ENCODE assay signal across 23 cellular contexts in genomic region chr22:50459443-50460140, GRCh38. TPM values are rescaled to one million over a fixed set of nuclear protein-coding genes. Genes with fewer than 3 reads are reported as not detected.
DNase-seq lines count a peak whose midpoint lies in the region; ATAC-seq, FAIRE-seq and TF ChIP-seq lines count a peak whose summit lies in the region.
"Had no signal": no experiment of that assay in that cellular context is flagged by ENCODE, and none has a peak within 500 bp of the region (broad histone marks: within the 10 kb centered on the region; RNA-seq: fewer than 3 reads in every experiment).

No MANE protein-coding gene starts in this region.

- peaks cover 0 to 74% (median 13%) of the 10 kb centered on the region in 3 donors for H3K36me3 Mint-ChIP-seq in naive thymus-derived CD8-positive, alpha-beta T cell

- H3K79me1 ChIP-seq in trophoblast cell (ENCODE audit: low read length) = no peaks in the 10 kb centered on the region

- H2BK12ac ChIP-seq in trophoblast cell (ENCODE audit: low read length) = no peak overlapping the region

- no peak for TF ChIP-seq POLR2A in K562 (conservative IDR thresholded peaks at IDR 0.05)

- no peak overlapping the region for H2BK120ac ChIP-seq in trophoblast cell (ENCODE audit: insufficient read depth, low read length, poor library complexity)

- ATAC-seq in K562 = no peak
- peak; percentile 27 to 32 for ATAC-seq in naive thymus-derived CD8-positive, alpha-beta T cell
- ATAC-seq: activated CD4-positive, CD25-positive, alpha-beta regulatory T cell treated with anti-CD3 and anti-CD28 coated beads, Interleukin-2, amount 50 U/mL, for 24 hours; activated naive CD8-positive, alpha-beta T cell treated with anti-CD3 and anti-CD28 coated beads, Interleukin-2, amount 50 U/mL, for 24 hours; body of pancreas had no signal

- H3K9me3 ChIP-seq in K562 (replicated peaks; ENCODE audit: control insufficient read depth, insufficient read depth, low read depth, low read length) = no peaks in the 10 kb centered on the region
- peaks cover 2% of the 10 kb centered on the region for H3K9me3 ChIP-seq in trophoblast cell (ENCODE audit: insufficient read depth, low read depth, low read length)
- H3K9me3 ChIP-seq: body of pancreas had no signal

- H3K36me3 ChIP-seq in K562 (ENCODE audit: control insufficient read depth, insufficient read depth, low read length) (peaks cover 57% of the 10 kb centered on the region; the same call in 1 of the 3 replicates), trophoblast cell (ENCODE audit: control insufficient read depth in 1 of 2, insufficient read depth in 2 of 2, low read length in 2 of 2) (peaks cover 95 to 96% of the 10 kb centered on the region in 2 experiments)

- no peaks in the 10 kb centered on the region for H3K9me1 ChIP-seq in K562 (ENCODE audit: control insufficient read depth, insufficient read depth, low read length)

- H3K4me1 ChIP-seq in K562 (replicated peaks in 1 of 2; ENCODE audit: control insufficient read depth in 2 of 2, insufficient read depth in 2 of 2, low read length in 2 of 2) (peaks cover 0 to 4% of the 10 kb centered on the region in 2 experiments; a peak in 1 of 5 replicates), trophoblast cell (ENCODE audit: control insufficient read depth in 1 of 2, insufficient read depth in 2 of 2, low read length in 2 of 2) (no peaks in the 10 kb centered on the region)
- H3K4me1 ChIP-seq: body of pancreas had no signal

- H3K79me2 ChIP-seq in K562 (ENCODE audit: control insufficient read depth, insufficient read depth, low read length) (no peaks in the 10 kb centered on the region), trophoblast cell (ENCODE audit: control insufficient read depth, insufficient read depth, low read length, poor library complexity) (no peaks in the 10 kb centered on the region)

- no peak for FAIRE-seq in K562 (lab: Jason Lieb, UNC)
- FAIRE-seq: colon had no signal

- no peaks in the 10 kb centered on the region for H3K9me3 Mint-ChIP-seq in naive thymus-derived CD8-positive, alpha-beta T cell
- H3K9me3 Mint-ChIP-seq: activated CD4-positive, alpha-beta memory T cell treated with anti-CD3 and anti-CD28 coated beads, Interleukin-2, amount 10 ng/mL, durations not matched to agents 7 days and 5 days; activated naive CD8-positive, alpha-beta T cell treated with anti-CD3 and anti-CD28 coated beads, Interleukin-2, amount 50 U/mL, for 24 hours; CD8-positive, alpha-beta memory T cell had no signal

- H3K18ac ChIP-seq in trophoblast cell (ENCODE audit: low read length) = no peak overlapping the region

- intact Hi-C loops in K562 (cut with micrococcal nuclease) = no loop called here

- H2AFZ ChIP-seq in K562 (ENCODE audit: low read depth, low read length) = no peak overlapping the region
- no peak overlapping the region for H2AFZ ChIP-seq in trophoblast cell (ENCODE audit: insufficient read depth, low read length, poor library complexity)
- H2AFZ ChIP-seq: GM23248 had no signal

- POLR2A ChIA-PET in K562 (lab: Yijun Ruan, JAX) = interaction anchor here (0.6 to 0.7 kb wide), 2 partner anchors 10 to 25 kb away, joined by 3 read pairs; no protein-coding TSS in a partner anchor
- POLR2A ChIA-PET in naive thymus-derived CD8-positive, alpha-beta T cell (lab: Charles Lee) = interaction anchor here (0.9 to 1.1 kb wide), 2 partner anchors 11 to 14 kb away, joined by 3 to 5 read pairs; no protein-coding TSS in a partner anchor

- H3K4me1 Mint-ChIP-seq in naive thymus-derived CD8-positive, alpha-beta T cell = peaks cover 0 to 10% (median 8%) of the 10 kb centered on the region in 4 donors
- H3K4me1 Mint-ChIP-seq: activated CD4-positive, alpha-beta memory T cell treated with anti-CD3 and anti-CD28 coated beads, Interleukin-2, amount 10 ng/mL, durations not matched to agents 7 days and 5 days; activated naive CD8-positive, alpha-beta T cell treated with anti-CD3 and anti-CD28 coated beads, Interleukin-2, amount 50 U/mL, for 24 hours; CD8-positive, alpha-beta memory T cell had no signal

- H3K27ac ChIP-seq in K562 (ENCODE audit: extremely low read depth, low read depth, low read length) (no peak overlapping the region), trophoblast cell (ENCODE audit: low read depth, low read length) (no peak overlapping the region)
- H3K27ac ChIP-seq: body of pancreas, GM23248 had no signal

- DNase-seq in GM13976 (ENCODE audit: low spot score) (no peak), K562 (ENCODE audit: extremely low read depth in 1 of 4, low spot score in 3 of 4) (no peak), trophoblast cell (no peak), dermis blood vessel endothelial cell (no peak)
- DNase-seq in naive thymus-derived CD8-positive, alpha-beta T cell = no peak
- DNase-seq: activated CD4-positive, alpha-beta memory T cell treated with anti-CD3 and anti-CD28 coated beads, Interleukin-2, amount 10 ng/mL, durations not matched to agents 7 days and 5 days; activated effector memory CD4-positive, alpha-beta T cell treated with Interleukin-2 at 50 U/mL for 16 hours; activated naive CD8-positive, alpha-beta T cell treated with anti-CD3 and anti-CD28 coated beads, Interleukin-2, amount 50 U/mL, for 24 hours; body of pancreas; CD8-positive, alpha-beta memory T cell; GM23248; Kasumi-1; mammary epithelial cell; NCI-H187; NCI-H748 treated with DMSO at 0.1 percent for 48 hours; Right ventricle myocardium superior; stimulated activated CD4-positive, alpha-beta T cell treated with anti-CD3 and anti-CD28 coated beads, Interleukin-4, amount 100 ng/mL, for 24 hours; stimulated activated naive CD4-positive, alpha-beta T cell treated with Interleukin-2 at 50 U/mL for 16 hours; SW 1271 had no signal

- no peaks in the 10 kb centered on the region for H3K27me3 Mint-ChIP-seq in naive thymus-derived CD8-positive, alpha-beta T cell
- H3K27me3 Mint-ChIP-seq: activated CD4-positive, alpha-beta memory T cell treated with anti-CD3 and anti-CD28 coated beads, Interleukin-2, amount 10 ng/mL, durations not matched to agents 7 days and 5 days; activated naive CD8-positive, alpha-beta T cell treated with anti-CD3 and anti-CD28 coated beads, Interleukin-2, amount 50 U/mL, for 24 hours; CD8-positive, alpha-beta memory T cell had no signal

- H4K12ac ChIP-seq in trophoblast cell (ENCODE audit: low read depth, low read length) = no peak overlapping the region

- TF ChIP-seq RAD21 in K562 (CRISPR knock-in tag; conservative IDR thresholded peaks at IDR 0.05 in 1 of 2, IDR thresholded peaks at IDR 0.05 in 1 of 2) = no peak

- BruUV-seq in K562 (replicated peaks; lab: Mats Ljungman, UMichigan) = TSS peak; percentile 36

- H3K4ac ChIP-seq in trophoblast cell (ENCODE audit: low read depth, low read length) = no peak overlapping the region

- no peak overlapping the region for H3K14ac ChIP-seq in trophoblast cell (ENCODE audit: low read length)

- H3K27me3 ChIP-seq in K562 (ENCODE audit: control insufficient read depth in 2 of 2, insufficient read depth in 2 of 2, low read length in 2 of 2) (no peaks in the 10 kb centered on the region), trophoblast cell (ENCODE audit: insufficient read depth, low read length) (no peaks in the 10 kb centered on the region)
- H3K27me3 ChIP-seq: body of pancreas had no signal

- no peak overlapping the region for H4K8ac ChIP-seq in trophoblast cell (ENCODE audit: low read depth, low read length)

- peak overlapping the region in 1 of 10 donors; percentile 16 for H3K27ac Mint-ChIP-seq in naive thymus-derived CD8-positive, alpha-beta T cell
- H3K27ac Mint-ChIP-seq: activated CD4-positive, alpha-beta memory T cell treated with anti-CD3 and anti-CD28 coated beads, Interleukin-2, amount 10 ng/mL, durations not matched to agents 7 days and 5 days; activated naive CD8-positive, alpha-beta T cell treated with anti-CD3 and anti-CD28 coated beads, Interleukin-2, amount 50 U/mL, for 24 hours had no signal

- no peak overlapping the region for H3K4me3 Mint-ChIP-seq in naive thymus-derived CD8-positive, alpha-beta T cell
- H3K4me3 Mint-ChIP-seq: activated CD4-positive, alpha-beta memory T cell treated with anti-CD3 and anti-CD28 coated beads, Interleukin-2, amount 10 ng/mL, durations not matched to agents 7 days and 5 days; activated naive CD8-positive, alpha-beta T cell treated with anti-CD3 and anti-CD28 coated beads, Interleukin-2, amount 50 U/mL, for 24 hours had no signal

- in situ Hi-C loops in GM13976 (cut with MboI; ENCODE audit: low sequenced_read_pairs, unreplicated experiment) = no loop called here
- in situ Hi-C loops in K562 (cut with MboI) = no loop called here

- no peak overlapping the region for H2AK5ac ChIP-seq in trophoblast cell (ENCODE audit: low read length)

- no peak overlapping the region for H3K4me2 ChIP-seq in K562 (ENCODE audit: insufficient read depth, low read length)
- no peak overlapping the region for H3K4me2 ChIP-seq in trophoblast cell (ENCODE audit: low read length)
- H3K4me2 ChIP-seq: smooth muscle cell had no signal

- TF ChIP-seq EP300 in K562 (IDR thresholded peaks at IDR 0.05; ENCODE audit: low read length) = no peak

- no peak overlapping the region for H2BK5ac ChIP-seq in trophoblast cell (ENCODE audit: low read depth, low read length, poor library complexity)

- TF ChIP-seq CTCF in GM13976 (IDR thresholded peaks at IDR 0.05; ENCODE audit: borderline replicate concordance, control extremely low read depth, extremely low read depth, insufficient read depth, missing control alignments) (peak; percentile 6), K562 (IDR thresholded peaks at IDR 0.05 in 2 of 3, conservative IDR thresholded peaks at IDR 0.05 in 1 of 3; ENCODE audit: insufficient read depth in 2 of 3, low read depth in 1 of 3, low read length in 3 of 3) (no peak)

- no peak overlapping the region for H3K23ac ChIP-seq in trophoblast cell (ENCODE audit: low read length)

- no peaks in the 10 kb centered on the region for H4K20me1 ChIP-seq in K562 (replicated peaks; ENCODE audit: control insufficient read depth, insufficient read depth, low read length)

- H3K9ac ChIP-seq in K562 (ENCODE audit: insufficient read depth in 1 of 2, low read depth in 2 of 2, low read length in 2 of 2) (no peak overlapping the region), trophoblast cell (ENCODE audit: low read length) (no peak overlapping the region)
- H3K9ac ChIP-seq: GM23248 had no signal

- WGBS in K562 (ENCODE audit: insufficient coverage, low coverage, missing lambda C conversion rate) = 97% methylated on average over 5 of the region's 43 CpGs
- no CpG with 5 or more reads among the region's 43 CpGs for WGBS in trophoblast cell (ENCODE audit: extremely low coverage, insufficient coverage, insufficient read length)

- H4K91ac ChIP-seq in trophoblast cell (ENCODE audit: low read depth, low read length) = no peak overlapping the region

- CTCF ChIA-PET in K562 (lab: Yijun Ruan, JAX; ENCODE audit: low intra/inter-chr PET ratio) = no interaction called here

- H3K4me3 ChIP-seq in K562 = no peak overlapping the region
- no peak overlapping the region for H3K4me3 ChIP-seq in trophoblast cell (ENCODE audit: low read depth, low read length)
- H3K4me3 ChIP-seq: body of pancreas, GM23248, smooth muscle cell had no signal

RNA-seq across cellular contexts. Expression of gene SBF1, which starts 15.2 kb away (rescaled TPM):
- total RNA-seq in K562 (2011; cell fraction: chromatin; rRNA removed; ENCODE audit: low replicate concordance) = 101 and 307 TPM in 2 replicates
- 152 and 193 TPM in 2 replicates for total RNA-seq in K562 (2011; cell fraction: nucleolus; rRNA removed)
- 127 and 140 TPM in 2 replicates for total RNA-seq in K562 (2011; cell fraction: nucleoplasm; rRNA removed)
- total RNA-seq in K562 (2014; rRNA removed) = 26.9 and 36.8 TPM in 2 replicates
- total RNA-seq in K562 (2014; rRNA removed; fragmentation: Illumina TruSeq; extraction: Trizol) = 2.9 and 5.3 TPM in 2 replicates
- 14.9 and 16.1 TPM in 2 replicates for total RNA-seq in K562 (2015; rRNA removed; fragmentation: Illumina TruSeq; extraction: Trizol)
- 47.3 and 50.4 TPM in 2 replicates for total RNA-seq in K562 (2021)
- polyA plus RNA-seq in K562 (2011; rRNA removed) = 11.4 and 16.7 TPM in 2 replicates
- polyA plus RNA-seq in K562 (2011; cell fraction: cytosol; rRNA removed) = 15.1 and 27.2 TPM in 2 replicates
- 117 and 136 TPM in 2 replicates for polyA plus RNA-seq in K562 (2011; cell fraction: nucleus; rRNA removed)
- polyA plus RNA-seq in K562 (2012) = 21.3 and 38.3 TPM in 2 replicates
- polyA plus RNA-seq in K562 (2014; fragmentation: Illumina TruSeq; extraction: Trizol) = 6.7 and 15.5 TPM in 2 replicates
- under 1 TPM; 0.44 to 0.55 TPM for polyA plus RNA-seq in K562 (2014; fragmentation: Nextera tagmentation; extraction: Ambion mirVana)
- 22.3 and 24.3 TPM in 2 replicates for polyA plus RNA-seq in K562 (2014; rRNA removed)
- 9.9 and 19.7 TPM in 2 replicates for polyA minus RNA-seq in K562 (2011; rRNA and poly(A)+ RNA removed)
- 27.2 and 27.4 TPM in 2 replicates for polyA minus RNA-seq in K562 (2011; cell fraction: cytosol; rRNA and poly(A)+ RNA removed)
- polyA minus RNA-seq in K562 (2011; cell fraction: nucleus; rRNA and poly(A)+ RNA removed) = 51.2 and 58.9 TPM in 2 replicates
- total RNA-seq in naive thymus-derived CD8-positive, alpha-beta T cell = 100 to 1,000 TPM; 221 to 222 TPM
- polyA plus RNA-seq in naive thymus-derived CD8-positive, alpha-beta T cell = 10 to 100 TPM; 17.1 to 37.4 (median 17.6) TPM
- 44.3 and 46.1 TPM in 2 replicates for polyA plus RNA-seq in trophoblast cell (2013)
- total RNA-seq in dermis blood vessel endothelial cell = 50.0 and 62.1 TPM in 2 replicates

RNA-seq across cellular contexts. Expression of gene ADM2, which starts 21.8 kb away (rescaled TPM):
- total RNA-seq in K562 (2011; cell fraction: chromatin; rRNA removed; ENCODE audit: low replicate concordance) = 2.7 and 6.7 TPM in 2 replicates
- total RNA-seq in K562 (2011; cell fraction: nucleolus; rRNA removed) = 7.2 and 7.8 TPM in 2 replicates
- total RNA-seq in K562 (2011; cell fraction: nucleoplasm; rRNA removed) = 3.7 and 4.7 TPM in 2 replicates
- total RNA-seq in K562 (2014; rRNA removed) (1.5 and 1.8 TPM in 2 replicates), K562 (2014; rRNA removed; fragmentation: Illumina TruSeq; extraction: Trizol) (0.33 and 0.41 TPM in 2 replicates), K562 (2015; rRNA removed; fragmentation: Illumina TruSeq; extraction: Trizol) (0.08 and 0.11 TPM in 2 replicates), K562 (2021) (3.4 and 5.1 TPM in 2 replicates), dermis blood vessel endothelial cell (0.34 and 0.60 TPM in 2 replicates)
- polyA plus RNA-seq in K562 (2011; rRNA removed) (0.38 and 1.1 TPM in 2 replicates), K562 (2014; fragmentation: Illumina TruSeq; extraction: Trizol) (1.7 and 2.9 TPM in 2 replicates), K562 (2014; fragmentation: Nextera tagmentation; extraction: Ambion mirVana) (under 1 TPM; 0.22 to 0.31 TPM), K562 (2014; rRNA removed) (1.3 and 2.2 TPM in 2 replicates)
- 0.69 and 0.74 TPM in 2 replicates for polyA plus RNA-seq in K562 (2011; cell fraction: cytosol; rRNA removed)
- polyA plus RNA-seq in K562 (2011; cell fraction: nucleus; rRNA removed) = 1.0 and 1.2 TPM in 2 replicates
- polyA plus RNA-seq in K562 (2012) = 1.1 and 19.5 TPM in 2 replicates
- polyA minus RNA-seq in K562 (2011; rRNA and poly(A)+ RNA removed) = 0.39 and 0.60 TPM in 2 replicates
- polyA minus RNA-seq in K562 (2011; cell fraction: cytosol; rRNA and poly(A)+ RNA removed) = 0.48 and 1.1 TPM in 2 replicates
- 1.5 and 2.6 TPM in 2 replicates for polyA minus RNA-seq in K562 (2011; cell fraction: nucleus; rRNA and poly(A)+ RNA removed)
- 1 to 10 TPM; 7.7 to 8.2 TPM for total RNA-seq in naive thymus-derived CD8-positive, alpha-beta T cell
- polyA plus RNA-seq in naive thymus-derived CD8-positive, alpha-beta T cell = under 1 TPM; 0.08 to 0.52 (median 0.21) TPM
- polyA plus RNA-seq in trophoblast cell (2013) = 17.0 and 17.8 TPM in 2 replicates
- total RNA-seq: Right ventricle myocardium superior had no signal

RNA-seq across cellular contexts. Expression of gene MIOX, which starts 27.1 kb away (rescaled TPM):
- 0.46 TPM in 1 of 2 replicates, not detected in the other for total RNA-seq in K562 (2011; cell fraction: chromatin; rRNA removed; ENCODE audit: low replicate concordance)
- total RNA-seq in K562 (2011; cell fraction: nucleolus; rRNA removed) = 0.39 TPM in 1 of 2 replicates, not detected in the other
- total RNA-seq in K562 (2011; cell fraction: nucleoplasm; rRNA removed) = 0.59 TPM in 1 of 2 replicates, not detected in the other
- not detected in 2 replicates for total RNA-seq in K562 (2014; rRNA removed)
- total RNA-seq in K562 (2014; rRNA removed; fragmentation: Illumina TruSeq; extraction: Trizol) = not detected in 2 replicates
- total RNA-seq in K562 (2015; rRNA removed; fragmentation: Illumina TruSeq; extraction: Trizol) = not detected in 2 replicates
- not detected in 2 replicates for total RNA-seq in K562 (2021)
- 0.08 TPM in 2 replicates for polyA plus RNA-seq in K562 (2011; rRNA removed)
- polyA plus RNA-seq in K562 (2011; cell fraction: cytosol; rRNA removed) = 0.10 TPM in 1 of 2 replicates, not detected in the other
- polyA plus RNA-seq in K562 (2011; cell fraction: nucleus; rRNA removed) = 0.35 and 0.81 TPM in 2 replicates
- polyA plus RNA-seq in K562 (2012) = 0.04 and 0.80 TPM in 2 replicates
- not detected in 2 replicates for polyA plus RNA-seq in K562 (2014; fragmentation: Illumina TruSeq; extraction: Trizol)
- polyA plus RNA-seq in K562 (2014; fragmentation: Nextera tagmentation; extraction: Ambion mirVana) = not detected
- polyA plus RNA-seq in K562 (2014; rRNA removed) = not detected in 2 replicates
- polyA minus RNA-seq in K562 (2011; rRNA and poly(A)+ RNA removed) = not detected in 2 replicates
- not detected in 2 replicates for polyA minus RNA-seq in K562 (2011; cell fraction: cytosol; rRNA and poly(A)+ RNA removed)
- not detected in 2 replicates for polyA minus RNA-seq in K562 (2011; cell fraction: nucleus; rRNA and poly(A)+ RNA removed)
- under 1 TPM in 1 of 2 experiments, not detected in 1; 0.52 TPM for total RNA-seq in naive thymus-derived CD8-positive, alpha-beta T cell
- under 1 TPM in 1 of 3 donors, not detected in 2; 0.39 TPM for polyA plus RNA-seq in naive thymus-derived CD8-positive, alpha-beta T cell
- polyA plus RNA-seq in trophoblast cell (2013) = 1.1 and 1.2 TPM in 2 replicates
- total RNA-seq in dermis blood vessel endothelial cell = not detected in 2 replicates
- total RNA-seq: body of pancreas, GM23248, mammary epithelial cell, osteoblast, Right ventricle myocardium superior, smooth muscle cell had no signal
- polyA plus RNA-seq: CD8-positive, alpha-beta memory T cell; mammary epithelial cell had no signal

RNA-seq across cellular contexts. Expression of gene LMF2, which starts 47.9 kb away (rescaled TPM):
- total RNA-seq in K562 (2011; cell fraction: chromatin; rRNA removed; ENCODE audit: low replicate concordance) = 23.7 and 131 TPM in 2 replicates
- total RNA-seq in K562 (2011; cell fraction: nucleolus; rRNA removed) = 145 and 174 TPM in 2 replicates
- total RNA-seq in K562 (2011; cell fraction: nucleoplasm; rRNA removed) = 53.0 and 58.1 TPM in 2 replicates
- 18.1 and 26.0 TPM in 2 replicates for total RNA-seq in K562 (2014; rRNA removed)
- 0.67 and 1.2 TPM in 2 replicates for total RNA-seq in K562 (2014; rRNA removed; fragmentation: Illumina TruSeq; extraction: Trizol)
- 7.5 and 7.6 TPM in 2 replicates for total RNA-seq in K562 (2015; rRNA removed; fragmentation: Illumina TruSeq; extraction: Trizol)
- total RNA-seq in K562 (2021) = 35.8 and 37.1 TPM in 2 replicates
- 8.8 and 19.2 TPM in 2 replicates for polyA plus RNA-seq in K562 (2011; rRNA removed)
- 17.7 and 43.8 TPM in 2 replicates for polyA plus RNA-seq in K562 (2011; cell fraction: cytosol; rRNA removed)
- polyA plus RNA-seq in K562 (2011; cell fraction: nucleus; rRNA removed) = 202 and 324 TPM in 2 replicates
- 22.2 and 47.8 TPM in 2 replicates for polyA plus RNA-seq in K562 (2012)
- polyA plus RNA-seq in K562 (2014; fragmentation: Illumina TruSeq; extraction: Trizol) = 3.2 and 13.6 TPM in 2 replicates
- under 1 TPM; 0.08 to 0.39 TPM for polyA plus RNA-seq in K562 (2014; fragmentation: Nextera tagmentation; extraction: Ambion mirVana)
- 31.7 and 32.7 TPM in 2 replicates for polyA plus RNA-seq in K562 (2014; rRNA removed)
- polyA minus RNA-seq in K562 (2011; rRNA and poly(A)+ RNA removed) = 3.2 and 3.9 TPM in 2 replicates
- polyA minus RNA-seq in K562 (2011; cell fraction: cytosol; rRNA and poly(A)+ RNA removed) = 17.6 and 18.8 TPM in 2 replicates
- 38.4 and 48.2 TPM in 2 replicates for polyA minus RNA-seq in K562 (2011; cell fraction: nucleus; rRNA and poly(A)+ RNA removed)
- total RNA-seq in naive thymus-derived CD8-positive, alpha-beta T cell = 100 to 1,000 TPM; 120 to 128 TPM
- 10 to 100 TPM; 15.1 to 19.6 (median 17.6) TPM for polyA plus RNA-seq in naive thymus-derived CD8-positive, alpha-beta T cell
- polyA plus RNA-seq in trophoblast cell (2013) = 63.1 and 64.7 TPM in 2 replicates
- 43.7 and 50.9 TPM in 2 replicates for total RNA-seq in dermis blood vessel endothelial cell

RNA-seq across cellular contexts. Expression of gene NCAPH2, which starts 48.4 kb away (rescaled TPM):
- 73.5 and 259 TPM in 2 replicates for total RNA-seq in K562 (2011; cell fraction: chromatin; rRNA removed; ENCODE audit: low replicate concordance)
- 203 and 218 TPM in 2 replicates for total RNA-seq in K562 (2011; cell fraction: nucleolus; rRNA removed)
- 91.6 and 121 TPM in 2 replicates for total RNA-seq in K562 (2011; cell fraction: nucleoplasm; rRNA removed)
- total RNA-seq in K562 (2014; rRNA removed) (72.3 and 79.2 TPM in 2 replicates), K562 (2014; rRNA removed; fragmentation: Illumina TruSeq; extraction: Trizol) (20.2 and 24.3 TPM in 2 replicates), K562 (2015; rRNA removed; fragmentation: Illumina TruSeq; extraction: Trizol) (40.5 and 42.9 TPM in 2 replicates), K562 (2021) (83.2 and 88.6 TPM in 2 replicates), dermis blood vessel endothelial cell (30.1 and 37.1 TPM in 2 replicates)
- polyA plus RNA-seq in K562 (2011; rRNA removed) (31.2 and 43.9 TPM in 2 replicates), K562 (2014; fragmentation: Illumina TruSeq; extraction: Trizol) (32.4 and 44.0 TPM in 2 replicates), K562 (2014; fragmentation: Nextera tagmentation; extraction: Ambion mirVana) (10 to 100 TPM in 1 of 2 experiments, 1 to 10 TPM in 1; 3.6 to 10.0 TPM), K562 (2014; rRNA removed) (63.3 and 67.1 TPM in 2 replicates)
- 48.1 and 62.5 TPM in 2 replicates for polyA plus RNA-seq in K562 (2011; cell fraction: cytosol; rRNA removed)
- 140 and 169 TPM in 2 replicates for polyA plus RNA-seq in K562 (2011; cell fraction: nucleus; rRNA removed)
- 46.4 and 80.8 TPM in 2 replicates for polyA plus RNA-seq in K562 (2012)
- 20.3 and 21.0 TPM in 2 replicates for polyA minus RNA-seq in K562 (2011; rRNA and poly(A)+ RNA removed)
- polyA minus RNA-seq in K562 (2011; cell fraction: cytosol; rRNA and poly(A)+ RNA removed) = 44.2 and 53.0 TPM in 2 replicates
- polyA minus RNA-seq in K562 (2011; cell fraction: nucleus; rRNA and poly(A)+ RNA removed) = 37.6 and 55.5 TPM in 2 replicates
- total RNA-seq in naive thymus-derived CD8-positive, alpha-beta T cell = 10 to 100 TPM; 77.9 to 81.9 TPM
- polyA plus RNA-seq in naive thymus-derived CD8-positive, alpha-beta T cell = 10 to 100 TPM; 34.8 to 41.5 (median 40.1) TPM
- polyA plus RNA-seq in trophoblast cell (2013) = 24.4 and 24.9 TPM in 2 replicates
